8 cellular contexts compared by ENCODE assay signal in genomic region chr12:26845057-26845666, GRCh38.
DNase-seq lines count a peak whose midpoint lies in the region; ATAC-seq, FAIRE-seq and TF ChIP-seq lines count a peak whose summit lies in the region.

No MANE protein-coding gene starts in this region.

- no peaks in the 10 kb centered on the region for H3K9me3 Mint-ChIP-seq in nephron

- ATAC-seq in GM21529 (IDR thresholded peaks at IDR 0.05; ENCODE audit: unreplicated experiment) = no peak

- FAIRE-seq in RCC 7860 (lab: Jason Lieb, UNC) = peak; percentile 57

- TF ChIP-seq POLR2A in erythroblast (IDR thresholded peaks at IDR 0.05; ENCODE audit: low read length) = no peak

- no peaks in the 10 kb centered on the region for H3K36me3 Mint-ChIP-seq in nephron (ENCODE audit: low read depth)

- peak; percentile 42 for DNase-seq in stimulated activated CD4-positive, alpha-beta T cell treated with anti-CD3 and anti-CD28 coated beads, Interleukin-15, amount 100 ng/mL, for 24 hours
- DNase-seq in stimulated activated CD4-positive, alpha-beta T cell treated with anti-CD3 and anti-CD28 coated beads, Interleukin-2, amount 100 ng/mL, for 48 hours = no peak
- DNase-seq in RCC 7860 (ENCODE audit: low spot score) (no peak), erythroblast (lab: John Stamatoyannopoulos, UW) (peak; percentile 24 to 55), cortex of kidney (lab: John Stamatoyannopoulos, UW) (no peak), NCI-H1105 (lab: John Stamatoyannopoulos, UW) (no peak)

- peaks cover 8% of the 10 kb centered on the region for H3K4me1 Mint-ChIP-seq in nephron

- peak; percentile 56 to 69 (median 59) for TF ChIP-seq CTCF in nephron (IDR thresholded peaks at IDR 0.05; ENCODE audit: unreplicated experiment in 3 of 3)

- no peak overlapping the region for H3K27ac Mint-ChIP-seq in nephron

- no peak overlapping the region for H3K4me3 Mint-ChIP-seq in nephron

- H3K27me3 Mint-ChIP-seq in nephron (ENCODE audit: low read depth) = no peaks in the 10 kb centered on the region

Comparison
In these comparisons a context has a peak if more than half of its experiments do, and no peak if none do; other contexts are left out.
1. DNase-seq: peak in stimulated activated CD4-positive, alpha-beta T cell treated with anti-CD3 and anti-CD28 coated beads, Interleukin-15, amount 100 ng/mL, for 24 hours (single experiment) and erythroblast (2 of 2); none in stimulated activated CD4-positive, alpha-beta T cell treated with anti-CD3 and anti-CD28 coated beads, Interleukin-2, amount 100 ng/mL, for 48 hours (0 of 2), RCC 7860 (single experiment), cortex of kidney (single experiment) and NCI-H1105 (single experiment).